Comparison of ENCODE assay signal across 27 cellular contexts in genomic region chr7:35280854-35281253, GRCh38. TPM values are rescaled to one million over a fixed set of nuclear protein-coding genes. Genes with fewer than 3 reads are reported as not detected.
"Had no signal": no experiment of that assay in that cellular context is flagged by ENCODE, and none has a peak within 500 bp of the region (broad histone marks: within the 10 kb centered on the region; RNA-seq: fewer than 3 reads in every experiment).

No MANE protein-coding gene starts in this region.

- H3K9me3 Mint-ChIP-seq: activated B cell treated with CpG ODN at 0.5 μM for 24 hours; activated CD4-positive, alpha-beta memory T cell treated with anti-CD3 and anti-CD28 coated beads for 36 hours; activated CD4-positive, alpha-beta T cell treated with anti-CD3 and anti-CD28 coated beads, Interleukin-2, amount 10 ng/mL, durations not matched to agents 7 days and 5 days; activated naive CD4-positive, alpha-beta T cell treated with anti-CD3 and anti-CD28 coated beads, Interleukin-2, amount 50 U/mL, for 72 hours; activated naive CD8-positive, alpha-beta T cell treated with anti-CD3 and anti-CD28 coated beads, Interleukin-2, amount 50 U/mL, for 24 hours; activated T-cell treated with anti-CD3 and anti-CD28 coated beads, Interleukin-2, amount 50 U/mL, for 4 hours; brain; central memory CD8-positive, alpha-beta T cell; T-helper 1 cell treated with Interleukin-12 subunit alpha and Interleukin-12 subunit beta and Interleukin-4 antibody, amounts not matched to agents 30 μg/mL and 1 μg/mL, for 36 hours had no signal

- H3K27me3 ChIP-seq: SJSA1 had no signal

- H3K4me1 Mint-ChIP-seq: activated B cell treated with CpG ODN at 0.5 μM for 24 hours; activated CD4-positive, alpha-beta T cell treated with anti-CD3 and anti-CD28 coated beads, Interleukin-2, amount 10 ng/mL, durations not matched to agents 7 days and 5 days; activated naive CD8-positive, alpha-beta T cell treated with anti-CD3 and anti-CD28 coated beads, Interleukin-2, amount 50 U/mL, for 24 hours; brain; central memory CD8-positive, alpha-beta T cell had no signal

- H3K36me3 ChIP-seq: SJSA1 had no signal

- H3K4me3 Mint-ChIP-seq: activated B cell treated with CpG ODN at 0.5 μM for 24 hours; activated CD4-positive, alpha-beta memory T cell treated with anti-CD3 and anti-CD28 coated beads for 36 hours; activated CD4-positive, alpha-beta T cell treated with anti-CD3 and anti-CD28 coated beads, Interleukin-2, amount 10 ng/mL, durations not matched to agents 7 days and 5 days; activated naive CD8-positive, alpha-beta T cell treated with anti-CD3 and anti-CD28 coated beads, Interleukin-2, amount 50 U/mL, for 24 hours; activated T-cell treated with anti-CD3 and anti-CD28 coated beads, Interleukin-2, amount 50 U/mL, for 4 hours; brain; central memory CD8-positive, alpha-beta T cell; T-helper 1 cell treated with Interleukin-12 subunit alpha and Interleukin-12 subunit beta and Interleukin-4 antibody, amounts not matched to agents 30 μg/mL and 1 μg/mL, for 36 hours had no signal

- H3K27ac Mint-ChIP-seq: activated B cell treated with CpG ODN at 0.5 μM for 24 hours; activated CD4-positive, alpha-beta memory T cell treated with anti-CD3 and anti-CD28 coated beads for 36 hours; activated CD4-positive, alpha-beta T cell treated with anti-CD3 and anti-CD28 coated beads, Interleukin-2, amount 10 ng/mL, durations not matched to agents 7 days and 5 days; activated naive CD4-positive, alpha-beta T cell treated with anti-CD3 and anti-CD28 coated beads, Interleukin-2, amount 50 U/mL, for 72 hours; activated naive CD8-positive, alpha-beta T cell treated with anti-CD3 and anti-CD28 coated beads, Interleukin-2, amount 50 U/mL, for 24 hours; brain; T-helper 1 cell treated with Interleukin-12 subunit alpha and Interleukin-12 subunit beta and Interleukin-4 antibody, amounts not matched to agents 30 μg/mL and 1 μg/mL, for 36 hours had no signal

- H3K36me3 Mint-ChIP-seq: activated CD4-positive, alpha-beta memory T cell treated with anti-CD3 and anti-CD28 coated beads for 36 hours; activated naive CD4-positive, alpha-beta T cell treated with anti-CD3 and anti-CD28 coated beads, Interleukin-2, amount 50 U/mL, for 72 hours; brain had no signal

- DNase-seq: activated B cell treated with CpG ODN at 0.5 μM for 24 hours; activated CD4-positive, alpha-beta memory T cell treated with anti-CD3 and anti-CD28 coated beads for 36 hours; activated CD4-positive, alpha-beta T cell treated with anti-CD3 and anti-CD28 coated beads, Interleukin-2, amount 10 ng/mL, durations not matched to agents 7 days and 5 days; activated CD8-positive, alpha-beta memory T cell treated with anti-CD3 and anti-CD28 coated beads for 24 hours; activated effector memory CD4-positive, alpha-beta T cell treated with anti-CD3 and anti-CD28 coated beads, Interleukin-2, amount 50 U/mL, for 16 hours; activated naive CD4-positive, alpha-beta T cell treated with Interleukin-2 at 50 U/mL for 16 hours; activated naive CD8-positive, alpha-beta T cell treated with anti-CD3 and anti-CD28 coated beads, Interleukin-2, amount 50 U/mL, for 24 hours; activated T-cell treated with anti-CD3 and anti-CD28 coated beads, Interleukin-2, amount 50 U/mL, for 4 hours; amniotic stem cell; Karpas-422; MM.1S; NCI-H1105; NCI-H1436; NCI-H1694 treated with DMSO at 0.1 percent for 48 hours; NCI-H2029 treated with DMSO at 0.1 percent for 48 hours; NCI-H446; NCI-H524; NK-92 treated with Interleukin-12 subunit alpha and Interleukin-12 subunit beta, amount 100 ng/mL, for 24 hours; PC-3; SHP77; T-helper 9 cell had no signal

- ATAC-seq: activated naive CD4-positive, alpha-beta T cell treated with anti-CD3 and anti-CD28 coated beads, Interleukin-2, amount 50 U/mL, for 72 hours; activated naive CD8-positive, alpha-beta T cell treated with anti-CD3 and anti-CD28 coated beads, Interleukin-2, amount 50 U/mL, for 24 hours; activated T-cell treated with anti-CD3 and anti-CD28 coated beads, Interleukin-2, amount 50 U/mL, for 4 hours; K562; PC-3 had no signal

- H3K4me3 ChIP-seq: K562, SJSA1 had no signal

RNA-seq across cellular contexts. Expression of gene TBX20, which starts 27.0 kb away (rescaled TPM):
- total RNA-seq: activated naive CD4-positive, alpha-beta T cell treated with anti-CD3 and anti-CD28 coated beads, Interleukin-2, amount 50 U/mL, for 72 hours; K562 had no signal
